18 cellular contexts compared by ENCODE assay signal in genomic region chr3:112477891-112478290, GRCh38. TPM values are rescaled to one million over a fixed set of nuclear protein-coding genes. Genes with fewer than 3 reads are reported as not detected.
"Had no signal": no experiment of that assay in that cellular context is flagged by ENCODE, and none has a peak within 500 bp of the region (broad histone marks: within the 10 kb centered on the region; RNA-seq: fewer than 3 reads in every experiment).

No MANE protein-coding gene starts in this region.

- H3K9ac ChIP-seq: neural progenitor cell had no signal

- H3K27ac Mint-ChIP-seq: activated CD8-positive, alpha-beta T cell treated with anti-CD3 and anti-CD28 coated beads for 36 hours; activated naive CD4-positive, alpha-beta T cell treated with anti-CD3 and anti-CD28 coated beads, Interleukin-2, amount 50 U/mL, for 24 hours; neural progenitor cell; stimulated activated naive CD8-positive, alpha-beta T cell treated with anti-CD3 and anti-CD28 coated beads, Interleukin-15, amount 100 ng/mL, for 72 hours had no signal

- H2AFZ ChIP-seq: hepatocyte had no signal

- H3K4me1 ChIP-seq: adrenal gland, neural progenitor cell, testis had no signal

- H3K79me2 ChIP-seq: hepatocyte had no signal

- H3K36me3 ChIP-seq: adrenal gland, neural progenitor cell, ovary, upper lobe of left lung had no signal

- H3K4me3 Mint-ChIP-seq: activated CD8-positive, alpha-beta T cell treated with anti-CD3 and anti-CD28 coated beads for 36 hours; activated naive CD4-positive, alpha-beta T cell treated with anti-CD3 and anti-CD28 coated beads, Interleukin-2, amount 50 U/mL, for 24 hours; activated T-cell treated with anti-CD3 and anti-CD28 coated beads, Interleukin-2, amount 50 U/mL, for 4 hours; neural progenitor cell; stimulated activated naive CD8-positive, alpha-beta T cell treated with anti-CD3 and anti-CD28 coated beads, Interleukin-15, amount 100 ng/mL, for 72 hours had no signal

- H3K36me3 Mint-ChIP-seq: neural progenitor cell had no signal

- H3K4me1 Mint-ChIP-seq: neural progenitor cell had no signal

- H3K9me3 ChIP-seq: adrenal gland, ovary, testis, upper lobe of left lung had no signal

- H3K27me3 Mint-ChIP-seq: activated CD8-positive, alpha-beta T cell treated with anti-CD3 and anti-CD28 coated beads for 36 hours; activated naive CD4-positive, alpha-beta T cell treated with anti-CD3 and anti-CD28 coated beads, Interleukin-2, amount 50 U/mL, for 24 hours; stimulated activated naive CD8-positive, alpha-beta T cell treated with anti-CD3 and anti-CD28 coated beads, Interleukin-15, amount 100 ng/mL, for 72 hours had no signal

- H3K4me2 ChIP-seq: hepatocyte, neural progenitor cell had no signal

- ATAC-seq: activated CD8-positive, alpha-beta T cell treated with anti-CD3 and anti-CD28 coated beads for 36 hours; activated T-cell treated with anti-CD3 and anti-CD28 coated beads, Interleukin-2, amount 50 U/mL, for 4 hours; sciatic nerve; stimulated activated naive CD8-positive, alpha-beta T cell treated with anti-CD3 and anti-CD28 coated beads, Interleukin-15, amount 100 ng/mL, for 72 hours had no signal

- H3K4me3 ChIP-seq: adrenal gland, dorsolateral prefrontal cortex, hepatocyte, lung, neural progenitor cell, ovary, testis, upper lobe of left lung had no signal

- H3K27me3 ChIP-seq: adrenal gland, dorsolateral prefrontal cortex, hepatocyte, neural progenitor cell, ovary, testis, upper lobe of left lung had no signal

- H3K27ac ChIP-seq: adrenal gland, dorsolateral prefrontal cortex, hepatocyte, neural progenitor cell, ovary, testis, upper lobe of left lung had no signal

- H3K9me3 Mint-ChIP-seq: activated T-cell treated with anti-CD3 and anti-CD28 coated beads, Interleukin-2, amount 50 U/mL, for 4 hours; neural progenitor cell; stimulated activated naive CD8-positive, alpha-beta T cell treated with anti-CD3 and anti-CD28 coated beads, Interleukin-15, amount 100 ng/mL, for 72 hours had no signal

- DNase-seq: activated CD4-positive, CD25-positive, alpha-beta regulatory T cell treated with anti-CD3 and anti-CD28 coated beads, Interleukin-2, amount 50 U/mL, for 72 hours; activated CD8-positive, alpha-beta T cell treated with anti-CD3 and anti-CD28 coated beads for 36 hours; activated effector memory CD4-positive, alpha-beta T cell treated with Interleukin-2 at 50 U/mL for 16 hours; activated T-cell treated with anti-CD3 and anti-CD28 coated beads, Interleukin-2, amount 50 U/mL, for 4 hours; adrenal gland; dorsolateral prefrontal cortex; islet precursor cell; ovary; stimulated activated naive CD8-positive, alpha-beta T cell treated with anti-CD3 and anti-CD28 coated beads, Interleukin-15, amount 100 ng/mL, for 72 hours; T-helper 9 cell; testis; upper lobe of left lung had no signal

RNA-seq across cellular contexts. Expression of gene BTLA, which starts 21.4 kb away (rescaled TPM):
- total RNA-seq: hepatocyte, pulmonary artery endothelial cell had no signal
- polyA plus RNA-seq: hepatocyte had no signal
